16 cellular contexts compared by ENCODE assay signal in the genomic region with DNA sequence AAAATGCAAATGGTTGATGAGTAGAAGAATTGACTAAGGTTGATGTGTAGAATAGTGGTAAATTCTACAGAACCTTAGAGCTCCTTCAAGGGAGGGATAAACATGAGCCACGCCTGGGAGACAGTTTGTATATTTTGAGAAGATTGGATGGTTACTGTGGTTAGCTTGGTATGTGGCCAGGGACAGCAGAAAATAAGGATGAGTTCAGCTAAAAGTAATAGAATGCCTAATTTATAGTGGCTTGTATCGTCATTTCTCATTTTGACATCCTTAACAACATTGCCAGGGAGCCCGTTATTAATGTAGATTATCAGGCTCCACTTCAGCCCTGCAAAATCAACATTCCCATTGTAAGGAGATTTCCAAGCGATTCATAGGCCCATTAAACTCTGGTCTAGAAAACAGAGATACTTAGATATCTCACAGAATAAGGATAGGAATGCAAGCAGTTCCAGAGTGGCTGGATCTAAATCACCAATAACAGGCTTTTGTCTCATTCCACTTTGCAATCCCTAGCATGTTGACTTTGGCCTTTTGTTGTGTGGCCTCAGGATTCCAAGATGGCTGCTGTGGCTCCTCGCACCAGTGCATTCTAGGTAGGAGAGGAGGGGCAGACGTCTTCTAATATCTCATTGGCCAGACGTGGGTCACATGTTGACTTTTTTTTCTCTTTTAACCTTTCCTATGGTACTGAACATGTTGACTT. TPM values are rescaled to one million over a fixed set of nuclear protein-coding genes. Genes with fewer than 3 reads are reported as not detected.
A peak's percentile ranks its signal among the peaks of the same experiment; 100 is the strongest.
DNase-seq lines count a peak whose midpoint lies in the region; ATAC-seq, FAIRE-seq and TF ChIP-seq lines count a peak whose summit lies in the region.
"Had no signal": no experiment of that assay in that cellular context is flagged by ENCODE, and none has a peak within 500 bp of the region (broad histone marks: within the 10 kb centered on the region; RNA-seq: fewer than 3 reads in every experiment).

No MANE protein-coding gene starts in this region.

- CTCF ChIA-PET in AG04450 (lab: Charles Lee), result no interaction called here
- CTCF ChIA-PET in WTC11 (lab: Charles Lee), result no interaction called here
- CTCF ChIA-PET in CD4-positive, alpha-beta memory T cell (lab: Charles Lee; ENCODE audit: partially characterized antibody), result interaction anchor here (0.7 kb wide), 1 partner anchor 117 kb away, joined by 3 read pairs; no protein-coding TSS in a partner anchor

- TF ChIP-seq CTCF in AG04450 (IDR thresholded peaks at IDR 0.05; ENCODE audit: low read depth, low read length) (no peak), WTC11 (IDR thresholded peaks at IDR 0.05) (no peak), nephron progenitor cell (IDR thresholded peaks at IDR 0.05) (no peak)

- H3K4me1 ChIP-seq in HAP-1, result no peaks in the 10 kb centered on the region
- H3K4me1 ChIP-seq in CD4-positive, alpha-beta memory T cell (ENCODE audit: insufficient read depth, low read length), result no peaks in the 10 kb centered on the region
- H3K4me1 ChIP-seq: BE2C, right atrium auricular region had no signal

- TF ChIP-seq POLR2A in GM12892 (IDR thresholded peaks at IDR 0.05; ENCODE audit: low read depth, low read length), result no peak

- H3K4me3 ChIP-seq in AG04450 (ENCODE audit: low read depth, low read length) (no peak overlapping the region), HAP-1 (no peak overlapping the region)
- H3K4me3 ChIP-seq in CD4-positive, alpha-beta memory T cell (ENCODE audit: low read length in 2 of 2), result no peak overlapping the region
- H3K4me3 ChIP-seq: right atrium auricular region had no signal

- H3K36me3 Mint-ChIP-seq in WTC11 (no peaks in the 10 kb centered on the region; the same call in 1 of the 2 replicates), nephron progenitor cell (ENCODE audit: low read depth) (no peaks in the 10 kb centered on the region)
- peaks cover 28 to 30% of the 10 kb centered on the region in 2 donors for H3K36me3 Mint-ChIP-seq in CD4-positive, alpha-beta memory T cell

- no peaks in the 10 kb centered on the region; the same call in 1 of the 2 replicates for H3K4me1 Mint-ChIP-seq in WTC11
- no peaks in the 10 kb centered on the region for H3K4me1 Mint-ChIP-seq in nephron progenitor cell
- H3K4me1 Mint-ChIP-seq in CD4-positive, alpha-beta memory T cell, result peaks cover 0 to 13% (median 10%) of the 10 kb centered on the region in 4 donors

- in situ Hi-C loops in HAP-1 (cut with MboI; ENCODE audit: low sequenced_read_pairs), result no loop called here

- H3K4me3 Mint-ChIP-seq in WTC11 (no peak overlapping the region), nephron progenitor cell (no peak overlapping the region)
- H3K4me3 Mint-ChIP-seq in CD4-positive, alpha-beta memory T cell, result no peak overlapping the region
- H3K4me3 Mint-ChIP-seq: neural crest cell had no signal

- no peak overlapping the region for H3K27ac ChIP-seq in AG04450 (ENCODE audit: low read depth, low read length)
- H3K27ac ChIP-seq in CD4-positive, alpha-beta memory T cell (ENCODE audit: low read depth, low read length), result no peak overlapping the region
- H3K27ac ChIP-seq: HL-60, right atrium auricular region had no signal

- DNase-seq in AG04450 (ENCODE audit: low read depth, low spot score) (peak; percentile 2), GM12892 (ENCODE audit: insufficient read length) (no peak), WTC11 (ENCODE audit: low spot score) (no peak), hepatic stellate cell (ENCODE audit: low spot score) (peak; percentile 44), NCI-H526 treated with DMSO at 0.1 percent for 48 hours (lab: John Stamatoyannopoulos, UW) (no peak), nephron progenitor cell (no peak), HAP-1 (ENCODE audit: low spot score in 2 of 2) (no peak)
- no peak for DNase-seq in CD4-positive, alpha-beta memory T cell
- DNase-seq: BE2C, NCI-H1694, NCI-H510A treated with DMSO at 0.1 percent for 48 hours, SK-N-SH had no signal

- H3K27me3 Mint-ChIP-seq in WTC11 (ENCODE audit: low read depth), result no peaks in the 10 kb centered on the region
- peaks cover 10% of the 10 kb centered on the region for H3K27me3 Mint-ChIP-seq in nephron progenitor cell (ENCODE audit: low read depth, poor library complexity)
- H3K27me3 Mint-ChIP-seq in CD4-positive, alpha-beta memory T cell, result no peaks in the 10 kb centered on the region

- H3K9me3 Mint-ChIP-seq in WTC11 (no peaks in the 10 kb centered on the region), nephron progenitor cell (no peaks in the 10 kb centered on the region)
- H3K9me3 Mint-ChIP-seq in CD4-positive, alpha-beta memory T cell, result peaks cover 0 to 2% (median 0%) of the 10 kb centered on the region in 8 donors

- no peak overlapping the region for H3K27ac Mint-ChIP-seq in WTC11
- H3K27ac Mint-ChIP-seq in nephron progenitor cell, result no peak overlapping the region
- H3K27ac Mint-ChIP-seq in CD4-positive, alpha-beta memory T cell, result peak overlapping the region in 3 of 7 donors; percentile 26 to 91 (median 72)

- H3K36me3 ChIP-seq in HAP-1 (replicated peaks), result no peaks in the 10 kb centered on the region
- no peaks in the 10 kb centered on the region for H3K36me3 ChIP-seq in CD4-positive, alpha-beta memory T cell (ENCODE audit: insufficient read depth, low read length)
- H3K36me3 ChIP-seq: BE2C, right atrium auricular region had no signal

- POLR2A ChIA-PET in AG04450 (lab: Yijun Ruan, JAX) (interaction anchor here (0.8 kb wide), 1 partner anchor 22 kb away, joined by 3 read pairs; no protein-coding TSS in a partner anchor), WTC11 (lab: Charles Lee) (no interaction called here)
- POLR2A ChIA-PET in CD4-positive, alpha-beta memory T cell (lab: Charles Lee; ENCODE audit: partially characterized antibody), result no interaction called here

- H3K9me3 ChIP-seq in AG04450 (ENCODE audit: control insufficient read depth, insufficient read depth, low read length) (no peaks in the 10 kb centered on the region), HAP-1 (no peaks in the 10 kb centered on the region)
- no peaks in the 10 kb centered on the region for H3K9me3 ChIP-seq in CD4-positive, alpha-beta memory T cell (ENCODE audit: control insufficient read depth in 1 of 2, low read length in 2 of 2)
- H3K9me3 ChIP-seq: BE2C, right atrium auricular region, SK-N-SH had no signal

- ATAC-seq in WTC11, result peak; percentile 47; the same call in 1 of the 2 replicates

- FAIRE-seq in GM12892 (lab: Jason Lieb, UNC), result peak; percentile 24

- intact Hi-C loops in CD4-positive, alpha-beta memory T cell (cut with micrococcal nuclease), result no loop called here

- H3K27me3 ChIP-seq in AG04450 (ENCODE audit: control insufficient read depth, insufficient read depth, low read length), result peaks cover 7% of the 10 kb centered on the region
- H3K27me3 ChIP-seq in HAP-1 (ENCODE audit: low read depth), result no peaks in the 10 kb centered on the region
- no peaks in the 10 kb centered on the region for H3K27me3 ChIP-seq in CD4-positive, alpha-beta memory T cell (ENCODE audit: insufficient read depth, low read length)
- H3K27me3 ChIP-seq: BE2C, right atrium auricular region had no signal

TF ChIP-seq in WTC11, 78 proteins besides CTCF, POLR2A, EP300 and RAD21:
- TF ChIP-seq NFATC4 (CRISPR knock-in tag; IDR thresholded peaks at IDR 0.05) (no peak), GRHL2 (CRISPR knock-in tag; IDR thresholded peaks at IDR 0.05; ENCODE audit: insufficient replicate concordance, severe bottlenecking) (no peak), ZNF121 (CRISPR knock-in tag; IDR thresholded peaks at IDR 0.05) (no peak), SP1 (CRISPR knock-in tag; conservative IDR thresholded peaks at IDR 0.05) (no peak), FOXJ3 (CRISPR knock-in tag; IDR thresholded peaks at IDR 0.05; ENCODE audit: borderline replicate concordance) (no peak)
- TF ChIP-seq, protein P1, sequence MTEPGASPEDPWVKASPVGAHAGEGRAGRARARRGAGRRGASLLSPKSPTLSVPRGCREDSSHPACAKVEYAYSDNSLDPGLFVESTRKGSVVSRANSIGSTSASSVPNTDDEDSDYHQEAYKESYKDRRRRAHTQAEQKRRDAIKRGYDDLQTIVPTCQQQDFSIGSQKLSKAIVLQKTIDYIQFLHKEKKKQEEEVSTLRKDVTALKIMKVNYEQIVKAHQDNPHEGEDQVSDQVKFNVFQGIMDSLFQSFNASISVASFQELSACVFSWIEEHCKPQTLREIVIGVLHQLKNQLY (CRISPR knock-in tag; IDR thresholded peaks at IDR 0.05), result no peak
- TF ChIP-seq, protein P2, sequence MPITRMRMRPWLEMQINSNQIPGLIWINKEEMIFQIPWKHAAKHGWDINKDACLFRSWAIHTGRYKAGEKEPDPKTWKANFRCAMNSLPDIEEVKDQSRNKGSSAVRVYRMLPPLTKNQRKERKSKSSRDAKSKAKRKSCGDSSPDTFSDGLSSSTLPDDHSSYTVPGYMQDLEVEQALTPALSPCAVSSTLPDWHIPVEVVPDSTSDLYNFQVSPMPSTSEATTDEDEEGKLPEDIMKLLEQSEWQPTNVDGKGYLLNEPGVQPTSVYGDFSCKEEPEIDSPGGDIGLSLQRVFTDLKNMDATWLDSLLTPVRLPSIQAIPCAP (CRISPR knock-in tag; IDR thresholded peaks at IDR 0.05), result no peak
- TF ChIP-seq, protein P3, sequence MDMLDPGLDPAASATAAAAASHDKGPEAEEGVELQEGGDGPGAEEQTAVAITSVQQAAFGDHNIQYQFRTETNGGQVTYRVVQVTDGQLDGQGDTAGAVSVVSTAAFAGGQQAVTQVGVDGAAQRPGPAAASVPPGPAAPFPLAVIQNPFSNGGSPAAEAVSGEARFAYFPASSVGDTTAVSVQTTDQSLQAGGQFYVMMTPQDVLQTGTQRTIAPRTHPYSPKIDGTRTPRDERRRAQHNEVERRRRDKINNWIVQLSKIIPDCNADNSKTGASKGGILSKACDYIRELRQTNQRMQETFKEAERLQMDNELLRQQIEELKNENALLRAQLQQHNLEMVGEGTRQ (CRISPR knock-in tag; IDR thresholded peaks at IDR 0.05), result peak; percentile 40

RNA-seq across cellular contexts. Expression of a gene that starts 6.4 kb away (rescaled TPM):
- polyA plus RNA-seq in AG04450 (2011; rRNA removed), result not detected in 2 replicates
- polyA minus RNA-seq in AG04450 (2011; rRNA and poly(A)+ RNA removed), result not detected in 2 replicates
- polyA plus RNA-seq in GM12892 (2012; ENCODE audit: missing spikeins), result not detected
- 0.35 TPM in 1 of 3 replicates, not detected in the others for total RNA-seq in WTC11 (2021)
- total RNA-seq in CD4-positive, alpha-beta memory T cell, result 1 to 10 TPM; 1.5 to 1.9 TPM
- polyA plus RNA-seq in CD4-positive, alpha-beta memory T cell, result not detected
- total RNA-seq: lung microvascular endothelial cell, neural crest cell had no signal
- polyA plus RNA-seq: SK-N-SH had no signal

Comparison
In these comparisons a context has a peak if more than half of its experiments do, and no peak if none do; other contexts are left out.
1. DNase-seq: peak in AG04450 (single experiment) and hepatic stellate cell (single experiment); none in GM12892 (single experiment), WTC11 (single experiment), NCI-H526 treated with DMSO at 0.1 percent for 48 hours (single experiment), nephron progenitor cell (single experiment), HAP-1 (0 of 2) and CD4-positive, alpha-beta memory T cell (0 of 5).